In genomic region chr2:119494163-119494790, GRCh38 we compare ENCODE assay signal across 1 cellular context.
TF ChIP-seq lines count a peak whose summit lies in the region.

No MANE protein-coding gene starts in this region.

TF ChIP-seq in GM23338, 12 proteins besides CTCF, POLR2A, EP300 and RAD21 (continued from another document):
- TF ChIP-seq ETS1 (IDR thresholded peaks at IDR 0.05) (no peak), NANOG (IDR thresholded peaks at IDR 0.05; ENCODE audit: borderline replicate concordance) (no peak), ZNF462 (CRISPR knock-in tag; IDR thresholded peaks at IDR 0.05) (no peak), JUNB (IDR thresholded peaks at IDR 0.05; ENCODE audit: unreplicated experiment) (no peak), POLR2AphosphoS5 (IDR thresholded peaks at IDR 0.05; ENCODE audit: low read depth) (no peak), ZNF331 (CRISPR knock-in tag; IDR thresholded peaks at IDR 0.05; ENCODE audit: low read depth) (no peak)
TF ChIP-seq in GM23338: peak in this region for 0.
